14 cellular contexts compared by ENCODE assay signal in the genomic region with DNA sequence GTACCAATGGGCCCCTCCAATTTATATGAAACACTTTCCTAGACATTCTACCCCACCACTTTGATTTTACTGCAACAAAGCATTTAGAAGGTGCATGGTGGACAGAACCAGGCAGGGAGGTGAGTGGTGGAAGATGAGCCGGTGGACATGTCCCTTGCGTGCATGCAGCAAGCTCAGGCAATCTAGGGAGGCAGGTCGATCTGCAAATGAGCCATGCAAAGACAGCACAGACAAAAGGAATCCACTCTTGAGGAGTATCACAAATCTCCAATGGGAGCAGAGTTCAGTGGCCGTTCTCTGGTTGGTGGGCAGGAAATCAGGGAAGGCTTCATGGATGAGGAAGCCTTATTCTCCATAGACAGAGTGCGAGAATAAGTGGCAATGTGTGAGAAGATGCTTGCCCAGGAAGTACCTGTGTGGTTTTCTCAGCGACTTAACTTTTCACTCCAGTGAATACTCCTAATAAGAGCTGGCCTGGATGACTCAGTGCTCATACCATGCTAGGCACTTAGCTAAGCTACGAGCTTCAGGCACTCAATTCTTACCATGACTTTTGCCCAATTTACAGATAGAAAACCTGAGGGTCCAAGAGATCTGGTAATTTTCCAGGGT.
DNase-seq lines count a peak whose midpoint lies in the region; ATAC-seq, FAIRE-seq and TF ChIP-seq lines count a peak whose summit lies in the region.
"Had no signal": no experiment of that assay in that cellular context is flagged by ENCODE, and none has a peak within 500 bp of the region (broad histone marks: within the 10 kb centered on the region; RNA-seq: fewer than 3 reads in every experiment).

No MANE protein-coding gene starts in this region.

- peaks cover 10% of the 10 kb centered on the region for H3K27me3 Mint-ChIP-seq in GM23338 (ENCODE audit: insufficient read depth, low read depth, poor library complexity)

- H2BK120ac ChIP-seq in trophoblast cell (ENCODE audit: insufficient read depth, low read length, poor library complexity): no peak overlapping the region

- H3K27ac ChIP-seq in DND-41 (ENCODE audit: low read length): peak overlapping the region; percentile 45; the same call in 1 of the 2 replicates
- no peak overlapping the region for H3K27ac ChIP-seq in PC-3 (ENCODE audit: low read length)
- H3K27ac ChIP-seq in trophoblast cell (ENCODE audit: low read depth, low read length): no peak overlapping the region
- H3K27ac ChIP-seq in GM23338 (ENCODE audit: low read depth): no peak overlapping the region
- H3K27ac ChIP-seq: SJCRH30, suprapubic skin had no signal

- peaks cover 26% of the 10 kb centered on the region for H3K4me1 ChIP-seq in DND-41 (ENCODE audit: insufficient read depth, low read length)
- H3K4me1 ChIP-seq in PC-3 (ENCODE audit: insufficient read depth, low read length): peaks cover 18% of the 10 kb centered on the region
- peaks cover 5 to 15% of the 10 kb centered on the region in 2 experiments for H3K4me1 ChIP-seq in trophoblast cell (ENCODE audit: control insufficient read depth in 1 of 2, insufficient read depth in 2 of 2, low read length in 2 of 2)
- H3K4me1 ChIP-seq in GM23338 (ENCODE audit: insufficient read depth): peaks cover 12% of the 10 kb centered on the region
- H3K4me1 ChIP-seq: SJCRH30 had no signal

- H4K20me1 ChIP-seq in DND-41 (ENCODE audit: insufficient read depth, low read length): peaks cover 17% of the 10 kb centered on the region
- no peaks in the 10 kb centered on the region for H4K20me1 ChIP-seq in PC-3 (ENCODE audit: low read length)
- H4K20me1 ChIP-seq in GM23338 (replicated peaks; ENCODE audit: insufficient read depth): no peaks in the 10 kb centered on the region

- H3K14ac ChIP-seq in trophoblast cell (ENCODE audit: low read length): no peak overlapping the region

- H3K9me3 ChIP-seq in DND-41 (ENCODE audit: insufficient read depth, low read length, severe bottlenecking) (no peaks in the 10 kb centered on the region), PC-3 (ENCODE audit: low read length) (no peaks in the 10 kb centered on the region), trophoblast cell (ENCODE audit: insufficient read depth, low read depth, low read length) (no peaks in the 10 kb centered on the region)
- H3K9me3 ChIP-seq: SJCRH30, suprapubic skin had no signal

- H3K27ac Mint-ChIP-seq in GM23338: no peak overlapping the region

- no peak overlapping the region for H4K12ac ChIP-seq in trophoblast cell (ENCODE audit: low read depth, low read length)

- H3K4ac ChIP-seq in trophoblast cell (ENCODE audit: low read depth, low read length): no peak overlapping the region

- H3F3A ChIP-seq in PC-3 (ENCODE audit: low read length, unreplicated experiment) (no peaks in the 10 kb centered on the region), GM23338 (replicated peaks; ENCODE audit: low read depth) (no peaks in the 10 kb centered on the region)

- intact Hi-C loops in PC-3 (cut with micrococcal nuclease) (no loop called here), left ventricle myocardium superior (cut with micrococcal nuclease) (no loop called here)

- H3K4me2 ChIP-seq in DND-41 (ENCODE audit: insufficient read depth, low read length): no peak overlapping the region
- H3K4me2 ChIP-seq in PC-3 (ENCODE audit: low read length): 0 out of 2 replicates have a peak overlapping the region, but pooled peaks have one; percentile 5
- no peak overlapping the region for H3K4me2 ChIP-seq in trophoblast cell (ENCODE audit: low read length)
- H3K4me2 ChIP-seq in GM23338: no peak overlapping the region

- no peak overlapping the region for H3K4me3 ChIP-seq in DND-41 (ENCODE audit: low read depth in 1 of 2, low read length in 2 of 2)
- H3K4me3 ChIP-seq in PC-3 (ENCODE audit: low read length): no peak overlapping the region
- H3K4me3 ChIP-seq in bronchial epithelial cell (ENCODE audit: low read depth, low read length): no peak overlapping the region
- H3K4me3 ChIP-seq in trophoblast cell (ENCODE audit: low read depth, low read length): no peak overlapping the region
- no peak overlapping the region for H3K4me3 ChIP-seq in GM23338
- H3K4me3 ChIP-seq: SJCRH30, suprapubic skin had no signal

- no peaks in the 10 kb centered on the region for H3K79me1 ChIP-seq in trophoblast cell (ENCODE audit: low read length)

- ATAC-seq in DND-41 (ENCODE audit: insufficient read depth, low read depth): no peak
- ATAC-seq in PC-3: peak; percentile 35; the same call in 1 of the 2 replicates
- no peak for ATAC-seq in GM23338
- no peak for ATAC-seq in left ventricle myocardium superior

- no peak overlapping the region for H2AK5ac ChIP-seq in trophoblast cell (ENCODE audit: low read length)

- peaks cover 12% of the 10 kb centered on the region for H3K9me3 Mint-ChIP-seq in GM23338

- H3K18ac ChIP-seq in trophoblast cell (ENCODE audit: low read length): no peak overlapping the region

- H4K8ac ChIP-seq in trophoblast cell (ENCODE audit: low read depth, low read length): no peak overlapping the region

- no peak overlapping the region for H3K9ac ChIP-seq in DND-41 (ENCODE audit: low read depth, low read length)
- H3K9ac ChIP-seq in PC-3 (ENCODE audit: low read length): no peak overlapping the region
- no peak overlapping the region for H3K9ac ChIP-seq in trophoblast cell (ENCODE audit: low read length)

- H3K4me3 Mint-ChIP-seq in GM23338: no peak overlapping the region; the same call in 2 of the 3 replicates

- POLR2A ChIA-PET in PC-3 (lab: Charles Lee; ENCODE audit: unreplicated experiment) (no interaction called here), GM10248 (lab: Yijun Ruan, JAX) (no interaction called here)

- CTCF ChIA-PET in PC-3 (lab: Charles Lee) (no interaction called here), GM10248 (lab: Yijun Ruan, JAX) (interaction anchor here (1.3 kb wide), 1 partner anchor 13 kb away, joined by 3 read pairs; no protein-coding TSS in a partner anchor)

- FAIRE-seq in bronchial epithelial cell (lab: Jason Lieb, UNC): peak; percentile 81

- H3K79me2 ChIP-seq in DND-41 (ENCODE audit: insufficient read depth, low read length): peaks cover 69% of the 10 kb centered on the region
- no peaks in the 10 kb centered on the region for H3K79me2 ChIP-seq in PC-3 (ENCODE audit: low read length)
- no peaks in the 10 kb centered on the region for H3K79me2 ChIP-seq in trophoblast cell (ENCODE audit: control insufficient read depth, insufficient read depth, low read length, poor library complexity)
- no peaks in the 10 kb centered on the region for H3K79me2 ChIP-seq in GM23338 (replicated peaks; ENCODE audit: insufficient read depth)

- DNase-seq in DND-41: no peak
- DNase-seq in PC-3: peak; percentile 71
- DNase-seq in bronchial epithelial cell (ENCODE audit: low read depth): peak; percentile 85
- peak; percentile 30 to 77 for DNase-seq in trophoblast cell
- no peak for DNase-seq in GM10248 (ENCODE audit: extremely low spot score)
- DNase-seq in activated CD8-positive, alpha-beta memory T cell treated with anti-CD3 and anti-CD28 coated beads, Interleukin-2, amount 50 U/mL, for 48 hours: no peak
- DNase-seq in GM23338 (ENCODE audit: low spot score): no peak
- DNase-seq in left ventricle myocardium superior: no peak
- DNase-seq: COR-L47, NCI-H1105 treated with DMSO at 0.1 percent for 48 hours, NCI-H526, right cardiac atrium, SJCRH30 had no signal

- H3K36me3 Mint-ChIP-seq in GM23338 (ENCODE audit: low read depth): peaks cover 12% of the 10 kb centered on the region

- no CpG with 5 or more reads among the region's 7 CpGs for WGBS in trophoblast cell (ENCODE audit: extremely low coverage, insufficient coverage, insufficient read length)

- no peak for TF ChIP-seq CTCF in DND-41 (IDR thresholded peaks at IDR 0.05; ENCODE audit: borderline replicate concordance, extremely low read depth, low read length, poor library complexity, severe bottlenecking)
- no peak for TF ChIP-seq CTCF in PC-3 (conservative IDR thresholded peaks at IDR 0.05; ENCODE audit: low read depth, low read length)
- TF ChIP-seq CTCF in bronchial epithelial cell (IDR thresholded peaks at IDR 0.05; ENCODE audit: insufficient read depth, low read length, severe bottlenecking): no peak
- no peak for TF ChIP-seq CTCF in GM10248 (IDR thresholded peaks at IDR 0.05; ENCODE audit: control extremely low read depth, extremely low read depth, low read depth, missing control alignments)
- TF ChIP-seq CTCF in GM23338 (conservative IDR thresholded peaks at IDR 0.05; ENCODE audit: low read depth in 2 of 2): no peak

- H2BK5ac ChIP-seq in trophoblast cell (ENCODE audit: low read depth, low read length, poor library complexity): no peak overlapping the region

- H3K36me3 ChIP-seq in DND-41 (ENCODE audit: insufficient read depth, low read length) (no peaks in the 10 kb centered on the region), PC-3 (ENCODE audit: low read depth, low read length) (no peaks in the 10 kb centered on the region), bronchial epithelial cell (ENCODE audit: control insufficient read depth, insufficient read depth, low read length) (no peaks in the 10 kb centered on the region), trophoblast cell (ENCODE audit: control insufficient read depth in 1 of 2, insufficient read depth in 2 of 2, low read length in 2 of 2) (no peaks in the 10 kb centered on the region), GM23338 (ENCODE audit: insufficient read depth) (no peaks in the 10 kb centered on the region)
- H3K36me3 ChIP-seq: SJCRH30, suprapubic skin had no signal

- H2AFZ ChIP-seq in DND-41 (ENCODE audit: low read depth, low read length) (no peak overlapping the region), PC-3 (ENCODE audit: low read length) (no peak overlapping the region), trophoblast cell (ENCODE audit: insufficient read depth, low read length, poor library complexity) (no peak overlapping the region), GM23338 (no peak overlapping the region)

- peaks cover 43% of the 10 kb centered on the region for H3K4me1 Mint-ChIP-seq in GM23338

- H4K91ac ChIP-seq in trophoblast cell (ENCODE audit: low read depth, low read length): no peak overlapping the region

- H3K23ac ChIP-seq in trophoblast cell (ENCODE audit: low read length): no peak overlapping the region

- H3K27me3 ChIP-seq in DND-41 (ENCODE audit: insufficient read depth, low read length, poor library complexity): no peaks in the 10 kb centered on the region
- H3K27me3 ChIP-seq in PC-3 (ENCODE audit: low read length): no peaks in the 10 kb centered on the region
- H3K27me3 ChIP-seq in bronchial epithelial cell (ENCODE audit: control insufficient read depth, insufficient read depth, low read length): no peaks in the 10 kb centered on the region
- H3K27me3 ChIP-seq in trophoblast cell (ENCODE audit: insufficient read depth, low read length): no peaks in the 10 kb centered on the region
- H3K27me3 ChIP-seq in GM23338 (ENCODE audit: insufficient read depth): no peaks in the 10 kb centered on the region
- H3K27me3 ChIP-seq: SJCRH30, suprapubic skin had no signal

- H3K9me2 ChIP-seq in PC-3 (replicated peaks; ENCODE audit: low read length): no peaks in the 10 kb centered on the region
- H3K9me2 ChIP-seq in GM23338 (ENCODE audit: insufficient read depth): no peaks in the 10 kb centered on the region

- BruUV-seq in PC-3 (replicated peaks; lab: Mats Ljungman, UMichigan): no TSS peak

- H2BK12ac ChIP-seq in trophoblast cell (ENCODE audit: low read length): no peak overlapping the region

TF ChIP-seq in GM23338, 12 proteins besides CTCF, POLR2A, EP300 and RAD21 (continues in another document):
- TF ChIP-seq EZH2phosphoT487 (IDR thresholded peaks at IDR 0.05; ENCODE audit: unreplicated experiment): no peak

Comparison
In these comparisons a context has a peak if more than half of its experiments do, and no peak if none do; other contexts are left out.
1. DNase-seq: peak in PC-3 (single experiment), bronchial epithelial cell (single experiment) and trophoblast cell (2 of 2); none in DND-41 (single experiment), GM10248 (single experiment), activated CD8-positive, alpha-beta memory T cell treated with anti-CD3 and anti-CD28 coated beads, Interleukin-2, amount 50 U/mL, for 48 hours (single experiment), GM23338 (single experiment) and left ventricle myocardium superior (single experiment).